Comparison of ENCODE assay signal across 8 cellular contexts in the genomic region with DNA sequence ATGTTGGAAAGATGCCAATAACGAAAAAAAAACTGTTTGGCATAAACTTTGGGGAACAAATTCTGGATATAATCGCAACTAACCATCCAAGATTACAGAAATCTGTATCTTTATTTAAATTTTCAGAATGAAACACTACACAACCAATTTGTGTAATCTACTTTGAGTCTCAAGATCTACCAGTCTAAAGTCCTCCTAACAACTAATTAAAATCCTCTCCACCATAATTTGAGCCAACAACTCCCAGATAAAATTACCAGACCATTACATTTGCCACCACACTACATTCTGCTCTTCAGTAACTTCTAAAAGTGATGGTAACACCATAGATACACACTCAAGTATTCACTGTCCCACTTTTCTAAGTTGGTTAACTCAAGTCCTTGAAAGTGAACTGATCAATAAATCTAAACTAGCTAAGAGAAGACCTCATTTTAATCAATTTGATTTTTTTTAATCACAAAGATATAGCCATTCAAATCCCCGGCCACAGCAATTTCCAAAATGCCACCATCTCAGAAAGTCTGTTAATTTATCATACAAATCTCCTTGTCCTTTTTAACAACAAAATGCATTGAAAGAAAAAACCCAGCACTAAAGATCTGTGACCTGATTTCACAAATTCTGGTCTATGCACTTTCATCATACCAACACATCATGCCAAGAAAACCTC. TPM values are rescaled to one million over a fixed set of nuclear protein-coding genes. Genes with fewer than 3 reads are reported as not detected.
A peak's percentile ranks its signal among the peaks of the same experiment; 100 is the strongest.
DNase-seq lines count a peak whose midpoint lies in the region; ATAC-seq and TF ChIP-seq lines count a peak whose summit lies in the region.

No MANE protein-coding gene starts in this region.

- no peak overlapping the region for H2BK15ac ChIP-seq in mesenchymal stem cell (ENCODE audit: low read depth, poor library complexity, severe bottlenecking)

- no peaks in the 10 kb centered on the region for H3K36me3 ChIP-seq in left ventricle myocardium inferior
- no peaks in the 10 kb centered on the region for H3K36me3 ChIP-seq in mesenchymal stem cell (ENCODE audit: control insufficient read depth in 1 of 2, insufficient read depth in 2 of 2, low read depth in 1 of 2, low read length in 2 of 2)
- no peaks in the 10 kb centered on the region for H3K36me3 ChIP-seq in vagina

- H3K27me3 ChIP-seq in left ventricle myocardium inferior (ENCODE audit: low read depth) (no peaks in the 10 kb centered on the region), mesenchymal stem cell (ENCODE audit: control insufficient read depth in 1 of 2, insufficient read depth in 1 of 2, low read length in 2 of 2) (no peaks in the 10 kb centered on the region), vagina (no peaks in the 10 kb centered on the region)

- H3K27ac Mint-ChIP-seq in brain = peak overlapping the region; percentile 95 to 99 (median 98)

- TF ChIP-seq POLR2A in vagina (IDR thresholded peaks at IDR 0.05) = no peak

- H3K18ac ChIP-seq in mesenchymal stem cell (ENCODE audit: low read depth in 1 of 2, low read length in 2 of 2) = no peak overlapping the region

- peak overlapping the region; percentile 60 for H3K4me2 ChIP-seq in mesenchymal stem cell (ENCODE audit: low read length, poor library complexity, severe bottlenecking)

- H2BK12ac ChIP-seq in mesenchymal stem cell (ENCODE audit: low read length in 2 of 2) = no peak overlapping the region

- ATAC-seq in left cardiac atrium (no peak), HG03571 (IDR thresholded peaks at IDR 0.05; ENCODE audit: unreplicated experiment) (no peak), HG03439 (IDR thresholded peaks at IDR 0.05; ENCODE audit: unreplicated experiment) (no peak)

- H3K9me3 ChIP-seq in left ventricle myocardium inferior (replicated peaks) (no peaks in the 10 kb centered on the region), mesenchymal stem cell (ENCODE audit: control insufficient read depth, low read length) (no peaks in the 10 kb centered on the region), vagina (no peaks in the 10 kb centered on the region)

- H3K9me3 Mint-ChIP-seq in brain = peaks cover 0 to 20% (median 7%) of the 10 kb centered on the region in 5 experiments

- 74% methylated on average over 3 of the region's 3 CpGs for WGBS in mesenchymal stem cell

- peaks cover 30% of the 10 kb centered on the region for H3K36me3 Mint-ChIP-seq in brain

- no peak overlapping the region for H2BK5ac ChIP-seq in mesenchymal stem cell (ENCODE audit: low read depth, low read length, poor library complexity, severe bottlenecking)

- H3K27ac ChIP-seq in left ventricle myocardium inferior (replicated peaks) = peak overlapping the region; percentile 97
- H3K27ac ChIP-seq in mesenchymal stem cell (ENCODE audit: low read length, poor library complexity, severe bottlenecking) = no peak overlapping the region
- peak overlapping the region; percentile 99 for H3K27ac ChIP-seq in vagina

- H4K8ac ChIP-seq in mesenchymal stem cell (ENCODE audit: low read length) = no peak overlapping the region

- H2BK120ac ChIP-seq in mesenchymal stem cell (ENCODE audit: low read depth, low read length) = no peak overlapping the region

- intact Hi-C loops in left ventricle myocardium inferior (cut with micrococcal nuclease) = loop anchor here (10.0 kb wide), 1 partner anchor 231 kb away; a partner anchor contains a TSS
- intact Hi-C loops in left cardiac atrium (cut with DNase I) = loop anchor here in 1 of 2 donors (10.0 kb wide), 1 partner anchor 151 kb away; no protein-coding TSS in a partner anchor
- intact Hi-C loops in vagina (cut with DNase I) = loop anchor here (10.0 kb wide), 2 partner anchors 151 to 221 kb away; no protein-coding TSS in a partner anchor

- H3K4me3 ChIP-seq in left ventricle myocardium inferior (peak overlapping the region; percentile 93), mesenchymal stem cell (ENCODE audit: insufficient read depth in 1 of 2, low read depth in 1 of 2, low read length in 2 of 2) (peak overlapping the region in 1 of 2 experiments; percentile 96), vagina (peak overlapping the region; percentile 94 to 96)

- H2AK5ac ChIP-seq in mesenchymal stem cell (ENCODE audit: low read length, severe bottlenecking) = no peak overlapping the region

- no peak overlapping the region for H4K91ac ChIP-seq in mesenchymal stem cell (ENCODE audit: low read length)

- peak overlapping the region; percentile 95 to 99 (median 97) for H3K4me3 Mint-ChIP-seq in brain

- H3K9ac ChIP-seq in mesenchymal stem cell (ENCODE audit: low read length) = peak overlapping the region; percentile 98

- peaks cover 51% of the 10 kb centered on the region for H3K4me1 Mint-ChIP-seq in brain

- H3K4me1 ChIP-seq in left ventricle myocardium inferior (peaks cover 69% of the 10 kb centered on the region), mesenchymal stem cell (ENCODE audit: control insufficient read depth, insufficient read depth, low read depth, low read length) (peaks cover 6% of the 10 kb centered on the region), vagina (peaks cover 62% of the 10 kb centered on the region)

- no peak overlapping the region for H2AFZ ChIP-seq in mesenchymal stem cell (ENCODE audit: low read depth, low read length)

- no peak overlapping the region for H3K23ac ChIP-seq in mesenchymal stem cell (ENCODE audit: low read length in 2 of 2)

- DNase-seq in left ventricle myocardium inferior = no peak
- DNase-seq in left cardiac atrium = no peak
- no peak for DNase-seq in mesenchymal stem cell
- DNase-seq in vagina (ENCODE audit: extremely low spot score in 2 of 2) = no peak
- DNase-seq in DMS53 (lab: John Stamatoyannopoulos, UW) = no peak

- H3K4ac ChIP-seq in mesenchymal stem cell (ENCODE audit: low read depth in 1 of 2, low read length in 2 of 2) = no peak overlapping the region

- no peak overlapping the region for H3K14ac ChIP-seq in mesenchymal stem cell (ENCODE audit: low read length in 2 of 2)

- TF ChIP-seq CTCF in left ventricle myocardium inferior (IDR thresholded peaks at IDR 0.05; ENCODE audit: borderline replicate concordance) = no peak
- no peak for TF ChIP-seq CTCF in brain (conservative IDR thresholded peaks at IDR 0.05)
- no peak for TF ChIP-seq CTCF in vagina (IDR thresholded peaks at IDR 0.05)

- H3K79me1 ChIP-seq in mesenchymal stem cell (replicated peaks; ENCODE audit: low read length, poor library complexity, severe bottlenecking) = no peaks in the 10 kb centered on the region

- peaks cover 5% of the 10 kb centered on the region for H3K27me3 Mint-ChIP-seq in brain

RNA-seq across cellular contexts. Expression of a gene that starts 1.9 kb away (rescaled TPM):
- 11.5 TPM for total RNA-seq in left ventricle myocardium inferior
- total RNA-seq in left cardiac atrium = 10 to 100 TPM; 11.6 to 18.0 TPM
- 22.3 TPM for polyA plus RNA-seq in brain (ENCODE audit: insufficient read depth, low read depth, low replicate concordance)
- polyA plus RNA-seq in mesenchymal stem cell (2013, experiment 1 of 2) = 12.5 TPM
- 14.0 TPM for polyA plus RNA-seq in mesenchymal stem cell (2013, experiment 2 of 2)
- total RNA-seq in vagina = 26.8 TPM
